In genomic region chr11:30992513-30992849, GRCh38 we compare ENCODE assay signal across 20 cellular contexts.
DNase-seq lines count a peak whose midpoint lies in the region; ATAC-seq, FAIRE-seq and TF ChIP-seq lines count a peak whose summit lies in the region.
"Had no signal": no experiment of that assay in that cellular context is flagged by ENCODE, and none has a peak within 500 bp of the region (broad histone marks: within the 10 kb centered on the region; RNA-seq: fewer than 3 reads in every experiment).

No MANE protein-coding gene starts in this region.

- no peak overlapping the region for H2BK120ac ChIP-seq in neuronal stem cell (ENCODE audit: low read depth, low read length)

- no peak for TF ChIP-seq POLR2A in GM12878 (IDR thresholded peaks at IDR 0.05; ENCODE audit: low read depth, low read length)

- H3K14ac ChIP-seq in neuronal stem cell (ENCODE audit: low read length) = no peak overlapping the region

- H4K20me1 ChIP-seq in GM12878 (ENCODE audit: control insufficient read depth, insufficient read depth) = no peaks in the 10 kb centered on the region

- H3K23ac ChIP-seq in neuronal stem cell (ENCODE audit: low read depth, low read length, poor library complexity) = no peak overlapping the region

- no peak overlapping the region for H2BK12ac ChIP-seq in neuronal stem cell (ENCODE audit: low read length)

- no peaks in the 10 kb centered on the region for H3K79me2 ChIP-seq in GM12878 (ENCODE audit: control insufficient read depth, insufficient read depth, low read length)

- in situ Hi-C loops in GM12878 (cut with MboI) = no loop called here

- intact Hi-C loops in GM12878 (cut with micrococcal nuclease; ENCODE audit: unreplicated experiment) = loop anchor here (5.0 kb wide), 1 partner anchor 50 kb away; no protein-coding TSS in a partner anchor

- H3K36me3 Mint-ChIP-seq in natural killer cell treated with Interleukin-12 subunit alpha and Interleukin-12 subunit beta and Interleukin-15 and Interleukin-18, amount 100 ng/mL, for 72 hours = no peaks in the 10 kb centered on the region
- H3K36me3 Mint-ChIP-seq: brain, memory B cell had no signal

- no peak overlapping the region for H3K9ac ChIP-seq in GM12878 (ENCODE audit: control insufficient read depth, insufficient read depth, low read length)
- no peak overlapping the region for H3K9ac ChIP-seq in neuronal stem cell (ENCODE audit: low read depth, low read length, poor library complexity)

- H3K27ac Mint-ChIP-seq in natural killer cell treated with Interleukin-12 subunit alpha and Interleukin-12 subunit beta and Interleukin-15 and Interleukin-18, amount 100 ng/mL, for 72 hours = no peak overlapping the region
- H3K27ac Mint-ChIP-seq: brain; CD4-positive, alpha-beta T cell; memory B cell had no signal

- no peaks in the 10 kb centered on the region for H3K4me1 Mint-ChIP-seq in natural killer cell treated with Interleukin-12 subunit alpha and Interleukin-12 subunit beta and Interleukin-15 and Interleukin-18, amount 100 ng/mL, for 72 hours (ENCODE audit: low read depth in 2 of 2)
- H3K4me1 Mint-ChIP-seq: brain, memory B cell had no signal

- no peak overlapping the region for H3K4me2 ChIP-seq in GM12878 (ENCODE audit: control insufficient read depth, insufficient read depth)
- no peak overlapping the region for H3K4me2 ChIP-seq in neuronal stem cell (ENCODE audit: insufficient read depth, low read length, poor library complexity, severe bottlenecking)
- H3K4me2 ChIP-seq: PC-9 had no signal

- H3K4me1 ChIP-seq in GM12878 (ENCODE audit: control insufficient read depth, insufficient read depth, low read length) (no peaks in the 10 kb centered on the region), neuronal stem cell (ENCODE audit: control insufficient read depth in 2 of 2, insufficient read depth in 1 of 2, low read depth in 1 of 2, low read length in 2 of 2) (peaks cover 0 to 3% of the 10 kb centered on the region in 2 donors)
- H3K4me1 ChIP-seq: upper lobe of right lung had no signal

- peak; percentile 27 for DNase-seq in NCI-H146 (lab: John Stamatoyannopoulos, UW)
- DNase-seq in NCI-H146 treated with DMSO at 0.1 percent for 48 hours (lab: John Stamatoyannopoulos, UW; ENCODE audit: unreplicated experiment) = no peak
- DNase-seq in GM12878 (ENCODE audit: low read depth, low spot score) = no peak
- no peak for DNase-seq in neuronal stem cell (ENCODE audit: low spot score)
- DNase-seq in natural killer cell treated with Interleukin-12 subunit alpha and Interleukin-12 subunit beta and Interleukin-15 and Interleukin-18, amount 100 ng/mL, for 72 hours (ENCODE audit: low spot score) = no peak
- DNase-seq in T-helper 9 cell = no peak
- DNase-seq: CD4-positive, alpha-beta T cell; dorsolateral prefrontal cortex; NCI-H1048; NCI-H226; PC-9; stimulated activated CD4-positive, alpha-beta T cell treated with anti-CD3 and anti-CD28 coated beads, Interleukin-4, amount 100 ng/mL, for 4 hours; upper lobe of right lung had no signal

- BruUV-seq in GM12878 (replicated peaks; lab: Mats Ljungman, UMichigan) = no TSS peak

- no peak overlapping the region for H3K4me3 Mint-ChIP-seq in natural killer cell treated with Interleukin-12 subunit alpha and Interleukin-12 subunit beta and Interleukin-15 and Interleukin-18, amount 100 ng/mL, for 72 hours
- H3K4me3 Mint-ChIP-seq: brain; CD4-positive, alpha-beta T cell; memory B cell had no signal

- H4K8ac ChIP-seq in neuronal stem cell (ENCODE audit: low read depth, low read length) = no peak overlapping the region

- H4K91ac ChIP-seq in neuronal stem cell (ENCODE audit: low read depth, low read length, poor library complexity) = no peak overlapping the region

- no peak for FAIRE-seq in GM12878 (lab: Jason Lieb, UNC)
- FAIRE-seq: G401.6, H54 had no signal

- H2AFZ ChIP-seq in GM12878 (ENCODE audit: control insufficient read depth, low read depth, low read length) (no peak overlapping the region), neuronal stem cell (ENCODE audit: low read length) (peak overlapping the region; percentile 66)
- H2AFZ ChIP-seq: PC-9 had no signal

- no peaks in the 10 kb centered on the region for H3K9me3 ChIP-seq in GM12878 (replicated peaks; ENCODE audit: control insufficient read depth, insufficient read depth, low read length)
- H3K9me3 ChIP-seq in neuronal stem cell (replicated peaks in 1 of 2; ENCODE audit: control insufficient read depth in 2 of 2, insufficient read depth in 1 of 2, low read depth in 1 of 2, low read length in 2 of 2) = no peaks in the 10 kb centered on the region
- H3K9me3 ChIP-seq: neutrophil, upper lobe of right lung had no signal

- H3K36me3 ChIP-seq in GM12878 (ENCODE audit: control insufficient read depth in 2 of 2, insufficient read depth in 2 of 2, low read length in 1 of 2) = no peaks in the 10 kb centered on the region
- H3K36me3 ChIP-seq in neuronal stem cell (replicated peaks in 1 of 2; ENCODE audit: control insufficient read depth in 2 of 2, insufficient read depth in 2 of 2, low read length in 2 of 2) = no peaks in the 10 kb centered on the region
- H3K36me3 ChIP-seq: neutrophil, upper lobe of right lung had no signal

- WGBS in GM12878 (ENCODE audit: insufficient coverage, insufficient replicate concordance, low lambda C conversion rate, missing lambda C conversion rate) = 0% methylated on average over 1 of the region's 1 CpG
- no CpG with 5 or more reads among the region's 1 CpG for WGBS in neuronal stem cell (ENCODE audit: extremely low coverage in 2 of 2, insufficient read length in 2 of 2, insufficient replicate concordance in 1 of 2), 2 donors

- RAD21 ChIA-PET in GM12878 (lab: Charles Lee; ENCODE audit: unreplicated experiment) = no interaction called here

- no peak overlapping the region for H2AK5ac ChIP-seq in neuronal stem cell (ENCODE audit: low read depth, low read length)

- SMC1A ChIA-PET in GM12878 (lab: Charles Lee; ENCODE audit: uncharacterized antibody, unreplicated experiment) = interaction anchor here (0.7 to 1.0 kb wide), 2 partner anchors 9 to 32 kb away, joined by 3 to 4 read pairs; no protein-coding TSS in a partner anchor

- H3K27ac ChIP-seq in GM12878 (ENCODE audit: control insufficient read depth, insufficient read depth) = no peak overlapping the region
- no peak overlapping the region for H3K27ac ChIP-seq in neuronal stem cell (replicated peaks; ENCODE audit: low read length)
- H3K27ac ChIP-seq: dorsolateral prefrontal cortex, neutrophil, PC-9, upper lobe of right lung had no signal

- H3K4me3 ChIP-seq in GM12878 (no peak overlapping the region), neuronal stem cell (ENCODE audit: low read length in 2 of 2) (no peak overlapping the region)
- H3K4me3 ChIP-seq: dorsolateral prefrontal cortex, PC-9, upper lobe of right lung had no signal

- H3K9me3 Mint-ChIP-seq in natural killer cell treated with Interleukin-12 subunit alpha and Interleukin-12 subunit beta and Interleukin-15 and Interleukin-18, amount 100 ng/mL, for 72 hours = peaks cover 12% of the 10 kb centered on the region
- H3K9me3 Mint-ChIP-seq: brain had no signal

- ATAC-seq in HG03520 (IDR thresholded peaks at IDR 0.05; ENCODE audit: unreplicated experiment) (peak; percentile 68), GM12878 (peak; percentile 78), HG02981 (IDR thresholded peaks at IDR 0.05; ENCODE audit: unreplicated experiment) (no peak)
- ATAC-seq in natural killer cell treated with Interleukin-12 subunit alpha and Interleukin-12 subunit beta and Interleukin-15 and Interleukin-18, amount 100 ng/mL, for 72 hours = no peak
- ATAC-seq: upper lobe of right lung had no signal

- no peak overlapping the region for H2BK15ac ChIP-seq in neuronal stem cell (ENCODE audit: low read length)

- no peak for TF ChIP-seq EP300 in GM12878 (IDR thresholded peaks at IDR 0.05; ENCODE audit: borderline replicate concordance in 1 of 2, control insufficient read depth in 1 of 2, low read depth in 2 of 2, low read length in 2 of 2)

- CTCF ChIA-PET in GM12878 (lab: Yijun Ruan, JAX) = interaction anchor here (0.9 kb wide), 1 partner anchor 11 kb away, joined by 3 read pairs; no protein-coding TSS in a partner anchor

- H2BK5ac ChIP-seq in neuronal stem cell (ENCODE audit: low read length) = no peak overlapping the region

- H3K79me1 ChIP-seq in neuronal stem cell (ENCODE audit: low read depth, low read length) = no peaks in the 10 kb centered on the region

- TF ChIP-seq CTCF in GM12878 (IDR thresholded peaks at IDR 0.05 in 2 of 3, conservative IDR thresholded peaks at IDR 0.05 in 1 of 3; ENCODE audit: control insufficient read depth in 2 of 3, extremely low read depth in 1 of 3, insufficient read depth in 1 of 3, low read depth in 3 of 3, low read length in 3 of 3) = no peak

- no peak for TF ChIP-seq RAD21 in GM12878 (IDR thresholded peaks at IDR 0.05; ENCODE audit: insufficient read depth, low read depth, low read length)

- H3K27me3 Mint-ChIP-seq in natural killer cell treated with Interleukin-12 subunit alpha and Interleukin-12 subunit beta and Interleukin-15 and Interleukin-18, amount 100 ng/mL, for 72 hours = no peaks in the 10 kb centered on the region
- H3K27me3 Mint-ChIP-seq: memory B cell had no signal

- no peak overlapping the region for H3K4ac ChIP-seq in neuronal stem cell (ENCODE audit: low read length)

- POLR2A ChIA-PET in GM12878 (lab: Charles Lee) = no interaction called here

- no peak overlapping the region for H3K18ac ChIP-seq in neuronal stem cell (ENCODE audit: low read length)

- H3K27me3 ChIP-seq in GM12878 (replicated peaks in 1 of 2; ENCODE audit: control insufficient read depth in 2 of 2, insufficient read depth in 2 of 2, low read length in 1 of 2) = no peaks in the 10 kb centered on the region
- no peaks in the 10 kb centered on the region for H3K27me3 ChIP-seq in neuronal stem cell (ENCODE audit: control insufficient read depth in 3 of 3, insufficient read depth in 3 of 3, low read depth in 1 of 3, low read length in 3 of 3)
- H3K27me3 ChIP-seq: neutrophil, upper lobe of right lung had no signal

TF ChIP-seq in GM12878, 131 proteins besides CTCF, POLR2A, EP300 and RAD21 (continues in another document):
- TF ChIP-seq JUNB (IDR thresholded peaks at IDR 0.05) (no peak), NFIC (IDR thresholded peaks at IDR 0.05; ENCODE audit: low read depth, low read length) (no peak), RCOR1 (conservative IDR thresholded peaks at IDR 0.05; ENCODE audit: low read depth, low read length) (no peak), SMAD5 (IDR thresholded peaks at IDR 0.05; ENCODE audit: low read depth) (no peak), RUNX3 (IDR thresholded peaks at IDR 0.05; ENCODE audit: low read length) (no peak), CBX3 (IDR thresholded peaks at IDR 0.05; ENCODE audit: borderline replicate concordance, low read depth) (no peak), NR2C2 (IDR thresholded peaks at IDR 0.05; ENCODE audit: borderline replicate concordance, control insufficient read depth, insufficient read length, low read depth) (no peak)

Comparison
In these comparisons a context has a peak if more than half of its experiments do, and no peak if none do; other contexts are left out.
1. ATAC-seq: peak in HG03520 (single experiment) and GM12878 (single experiment); none in HG02981 (single experiment) and natural killer cell treated with Interleukin-12 subunit alpha and Interleukin-12 subunit beta and Interleukin-15 and Interleukin-18, amount 100 ng/mL, for 72 hours (0 of 2).